In genomic region chr2:137659616-137660015, GRCh38 we compare ENCODE assay signal across 11 cellular contexts.
DNase-seq lines count a peak whose midpoint lies in the region; ATAC-seq and TF ChIP-seq lines count a peak whose summit lies in the region.
"Had no signal": no experiment of that assay in that cellular context is flagged by ENCODE, and none has a peak within 500 bp of the region (broad histone marks: within the 10 kb centered on the region; RNA-seq: fewer than 3 reads in every experiment).

No MANE protein-coding gene starts in this region.

- no peak for ATAC-seq in HG02852 (IDR thresholded peaks at IDR 0.05; ENCODE audit: unreplicated experiment)

- H3K27ac ChIP-seq in dorsolateral prefrontal cortex = no peak overlapping the region
- H3K27ac ChIP-seq: SJSA1 had no signal

- DNase-seq in NCI-H82 (lab: John Stamatoyannopoulos, UW) = peak; percentile 34
- DNase-seq in NCI-H82 treated with DMSO at 0.1 percent for 48 hours (lab: John Stamatoyannopoulos, UW; ENCODE audit: unreplicated experiment) = no peak
- DNase-seq in NCI-H2171 treated with DMSO at 0.1 percent for 48 hours (lab: John Stamatoyannopoulos, UW) = peak; percentile 79
- peak in 3 of 10 donors; percentile 26 to 37 (median 37) for DNase-seq in dorsolateral prefrontal cortex
- peak; percentile 47 for DNase-seq in retinal pigment epithelial cell (ENCODE audit: low read depth)
- DNase-seq in NCI-H2029 (lab: John Stamatoyannopoulos, UW) = no peak
- no peak for DNase-seq in NCI-H2196 (lab: John Stamatoyannopoulos, UW; ENCODE audit: unreplicated experiment)
- DNase-seq: cortex of kidney, GOT3 had no signal

- H3K4me3 ChIP-seq in dorsolateral prefrontal cortex (no peak overlapping the region), retinal pigment epithelial cell (ENCODE audit: low read length) (no peak overlapping the region)
- H3K4me3 ChIP-seq: SJSA1 had no signal

- H3K27me3 ChIP-seq in dorsolateral prefrontal cortex = peaks cover 0 to 13% (median 0%) of the 10 kb centered on the region in 45 donors

- TF ChIP-seq CTCF in dorsolateral prefrontal cortex (IDR thresholded peaks at IDR 0.05 in 54 of 56, conservative IDR thresholded peaks at IDR 0.05 in 2 of 56; ENCODE audit: low read depth in 1 of 56, partially characterized antibody in 56 of 56) (peak in 33 of 56 donors; percentile 10 to 49 (median 26)), retinal pigment epithelial cell (conservative IDR thresholded peaks at IDR 0.05; ENCODE audit: low read depth, low read length) (peak; percentile 58)

- intact Hi-C loops in dorsolateral prefrontal cortex (cut with DNase I) = no loop called here

Comparison
In these comparisons a context has a peak if more than half of its experiments do, and no peak if none do; other contexts are left out.
1. DNase-seq: peak in NCI-H82 (single experiment), NCI-H2171 treated with DMSO at 0.1 percent for 48 hours (single experiment) and retinal pigment epithelial cell (single experiment); none in NCI-H82 treated with DMSO at 0.1 percent for 48 hours (single experiment), NCI-H2029 (single experiment) and NCI-H2196 (single experiment).